ENCODE assay signal across 1 cellular context in genomic region chrX:135530097-135530496, GRCh38.
TF ChIP-seq lines count a peak whose summit lies in the region.

No MANE protein-coding gene starts in this region.

TF ChIP-seq in GM12878, 131 proteins besides CTCF, POLR2A, EP300 and RAD21 (continued from another document):
- no peak for TF ChIP-seq SKIL (IDR thresholded peaks at IDR 0.05; ENCODE audit: low read depth, poor library complexity, severe bottlenecking)
- TF ChIP-seq SREBF2 (IDR thresholded peaks at IDR 0.05; ENCODE audit: low read length) = no peak
- TF ChIP-seq SMC3 (IDR thresholded peaks at IDR 0.05; ENCODE audit: borderline replicate concordance, low read length) = no peak
- TF ChIP-seq IKZF1 (conservative IDR thresholded peaks at IDR 0.05) = no peak
- TF ChIP-seq ZNF384 (IDR thresholded peaks at IDR 0.05; ENCODE audit: borderline replicate concordance, low read depth, low read length) = no peak
- no peak for TF ChIP-seq CREB1 (IDR thresholded peaks at IDR 0.05; ENCODE audit: low read depth)
- TF ChIP-seq ATF3 (IDR thresholded peaks at IDR 0.05; ENCODE audit: borderline replicate concordance, extremely low read depth, low read depth, low read length) = no peak
- TF ChIP-seq CEBPB (IDR thresholded peaks at IDR 0.05; ENCODE audit: borderline replicate concordance in 1 of 2, low read depth in 2 of 2, low read length in 2 of 2) = no peak
- TF ChIP-seq E4F1 (IDR thresholded peaks at IDR 0.05; ENCODE audit: borderline replicate concordance, partially characterized antibody) = no peak
- no peak for TF ChIP-seq EZH2 (IDR thresholded peaks at IDR 0.05; ENCODE audit: borderline replicate concordance, control insufficient read depth, low read depth, low read length)
- TF ChIP-seq MTA3 (IDR thresholded peaks at IDR 0.05; ENCODE audit: borderline replicate concordance, low read length) = no peak
